Comparison of ENCODE assay signal across 6 cellular contexts in the genomic region with DNA sequence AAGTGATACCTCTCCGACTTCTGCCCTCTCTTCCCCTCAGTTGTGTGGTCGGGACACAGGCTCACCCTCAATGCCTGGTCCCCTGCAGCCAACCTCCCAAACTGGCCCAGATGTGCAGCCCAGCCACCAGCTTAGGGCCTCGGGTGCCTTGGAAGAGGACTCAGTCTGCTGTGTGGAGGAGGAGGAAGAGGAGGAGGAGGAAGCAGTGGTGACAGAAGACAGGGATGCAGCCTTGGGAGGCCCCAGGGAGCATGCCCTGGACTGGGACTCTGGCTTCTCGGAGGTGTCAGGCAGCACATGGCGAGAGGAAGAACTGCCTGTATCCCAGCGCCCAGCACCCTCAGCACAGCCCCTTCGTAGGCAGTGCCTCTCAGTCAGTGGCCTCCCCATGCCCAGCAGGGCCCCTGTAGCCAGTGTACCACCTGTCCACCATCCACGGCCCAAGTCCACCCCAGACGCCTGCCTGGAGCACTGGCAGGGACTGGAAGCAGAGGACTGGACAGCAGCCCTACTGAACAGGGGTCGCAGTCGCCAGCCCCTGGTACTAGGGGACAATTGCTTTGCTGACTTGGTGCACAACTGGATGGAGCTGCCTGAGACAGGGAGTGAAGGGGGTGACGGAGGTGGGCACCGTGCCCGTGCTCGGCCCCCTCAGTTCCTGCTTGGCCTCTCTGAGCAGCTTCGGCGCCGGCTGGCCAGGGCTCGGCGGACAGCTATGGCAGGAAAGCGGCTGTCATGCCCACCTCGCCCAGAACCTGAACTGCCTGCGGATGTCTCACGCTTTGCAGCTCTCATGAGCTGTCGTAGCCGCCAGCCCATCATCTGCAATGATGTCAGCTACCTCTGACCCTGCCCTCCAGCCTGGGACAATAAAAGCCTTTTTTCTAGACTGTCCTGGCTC. TPM values are rescaled to one million over a fixed set of nuclear protein-coding genes. Genes with fewer than 3 reads are reported as not detected.
DNase-seq lines count a peak whose midpoint lies in the region; ATAC-seq and TF ChIP-seq lines count a peak whose summit lies in the region.

No MANE protein-coding gene starts in this region.

- TF ChIP-seq CTCF in uterus (IDR thresholded peaks at IDR 0.05) = no peak

- H3K4me3 ChIP-seq in uterus = peak overlapping the region; percentile 72 to 84

- TF ChIP-seq POLR2A in uterus (IDR thresholded peaks at IDR 0.05) = no peak

- H3K27me3 ChIP-seq in uterus = no peaks in the 10 kb centered on the region

- no peaks in the 10 kb centered on the region for H3K36me3 ChIP-seq in uterus

- no peaks in the 10 kb centered on the region for H3K9me3 ChIP-seq in uterus

- H3K4me1 ChIP-seq in uterus = peaks cover 0 to 32% of the 10 kb centered on the region in 2 donors

- peak overlapping the region; percentile 92 to 94 for H3K27ac ChIP-seq in uterus

- DNase-seq in Right ventricle myocardium inferior (ENCODE audit: missing footprints) (peak; percentile 75), cardiac septum (ENCODE audit: low spot score) (no peak), left ventricle myocardium superior (peak; percentile 61), uterus (peak; percentile 31 to 38), COLO829 (ENCODE audit: low spot score) (no peak), NCI-H748 treated with DMSO at 0.1 percent for 48 hours (lab: John Stamatoyannopoulos, UW) (no peak)

- intact Hi-C loops in Right ventricle myocardium inferior (cut with DNase I) = loop anchor here (5.0 kb wide), 1 partner anchor 283 kb away; the partner anchor contains the start of gene RBM5
- intact Hi-C loops in cardiac septum (cut with DNase I) = no loop called here
- intact Hi-C loops in left ventricle myocardium superior (cut with micrococcal nuclease) = loop anchor here (5.0 kb wide), 1 partner anchor 38 kb away; no protein-coding TSS in a partner anchor
- intact Hi-C loops in uterus (cut with DNase I; ENCODE audit: low total_unique reads) = no loop called here

- ATAC-seq in Right ventricle myocardium inferior = no peak
- no peak for ATAC-seq in left ventricle myocardium superior

RNA-seq across cellular contexts. Expression of gene INKA1, which starts 1.3 kb away (rescaled TPM):
- 3.1 TPM for total RNA-seq in Right ventricle myocardium inferior
- total RNA-seq in cardiac septum = 1.9 TPM
- total RNA-seq in left ventricle myocardium superior = 1.7 TPM
- 10 to 100 TPM in 1 of 4 donors, 1 to 10 TPM in 3; 3.1 to 16.7 (median 6.6) TPM for total RNA-seq in uterus

RNA-seq across cellular contexts. Expression of gene CDHR4, which starts 4.7 kb away (rescaled TPM):
- not detected for total RNA-seq in Right ventricle myocardium inferior
- not detected for total RNA-seq in cardiac septum
- not detected for total RNA-seq in left ventricle myocardium superior
- 1 to 10 TPM in 1 of 4 donors, under 1 TPM in 1, not detected in 2; 0.41 to 1.6 TPM for total RNA-seq in uterus

RNA-seq across cellular contexts. Expression of gene UBA7, which starts 9.4 kb away (rescaled TPM):
- 23.1 TPM for total RNA-seq in Right ventricle myocardium inferior
- total RNA-seq in cardiac septum = 20.0 TPM
- total RNA-seq in left ventricle myocardium superior = 26.7 TPM
- total RNA-seq in uterus = 100 to 1,000 TPM in 1 of 4 donors, 10 to 100 TPM in 3; 21.3 to 114 (median 63.0) TPM

RNA-seq across cellular contexts. Expression of gene IP6K1, which starts 18.0 kb away (rescaled TPM):
- total RNA-seq in Right ventricle myocardium inferior = 19.0 TPM
- total RNA-seq in cardiac septum = 19.7 TPM
- 18.5 TPM for total RNA-seq in left ventricle myocardium superior
- total RNA-seq in uterus = 10 to 100 TPM; 41.8 to 58.4 (median 50.9) TPM

RNA-seq across cellular contexts. Expression of gene TRAIP, which starts 52.0 kb away (rescaled TPM):
- total RNA-seq in Right ventricle myocardium inferior (2.5 TPM), cardiac septum (2.0 TPM), left ventricle myocardium superior (1.2 TPM), uterus (10 to 100 TPM in 1 of 4 donors, 1 to 10 TPM in 3; 1.5 to 17.4 (median 4.0) TPM)

Comparison
In these comparisons a context has a peak if more than half of its experiments do, and no peak if none do; other contexts are left out.
1. DNase-seq: peak in Right ventricle myocardium inferior (single experiment), left ventricle myocardium superior (single experiment) and uterus (2 of 2); none in cardiac septum (single experiment), COLO829 (single experiment) and NCI-H748 treated with DMSO at 0.1 percent for 48 hours (single experiment).
2. intact Hi-C loops: an anchor here in Right ventricle myocardium inferior (5.0 kb wide) and left ventricle myocardium superior (5.0 kb wide); none called in cardiac septum and uterus.